Comparison of ENCODE assay signal across 10 cellular contexts in genomic region chr4:168569066-168569908, GRCh38.
DNase-seq lines count a peak whose midpoint lies in the region; ATAC-seq and TF ChIP-seq lines count a peak whose summit lies in the region.
"Had no signal": no experiment of that assay in that cellular context is flagged by ENCODE, and none has a peak within 500 bp of the region (broad histone marks: within the 10 kb centered on the region; RNA-seq: fewer than 3 reads in every experiment).

No MANE protein-coding gene starts in this region.

- H3K4me3 ChIP-seq in skeletal muscle tissue (ENCODE audit: low read length in 3 of 3) = peak overlapping the region in 2 of 3 donors; percentile 17 to 18

- no peak for TF ChIP-seq POLR2A in erythroblast (IDR thresholded peaks at IDR 0.05; ENCODE audit: low read length)

- H3K36me3 ChIP-seq in skeletal muscle tissue (ENCODE audit: control insufficient read depth in 3 of 3, insufficient read depth in 3 of 3, low read length in 3 of 3) = no peaks in the 10 kb centered on the region
- H3K36me3 ChIP-seq: brain microvascular endothelial cell had no signal

- peak overlapping the region; percentile 22 for H3K27ac ChIP-seq in skeletal muscle tissue (ENCODE audit: low read depth, low read length)
- H3K27ac ChIP-seq: brain microvascular endothelial cell, parathyroid adenoma had no signal

- H3K9ac ChIP-seq in skeletal muscle tissue (ENCODE audit: low read depth in 1 of 3, low read length in 3 of 3) = peak overlapping the region in 2 of 3 donors; percentile 13 to 58
- H3K9ac ChIP-seq: parathyroid adenoma had no signal

- DNase-seq in DMS53 (lab: John Stamatoyannopoulos, UW) (peak; percentile 41), DMS53 treated with DMSO at 0.1 percent for 48 hours (lab: John Stamatoyannopoulos, UW; ENCODE audit: unreplicated experiment) (no peak), NCI-H748 (lab: John Stamatoyannopoulos, UW; ENCODE audit: unreplicated experiment) (peak; percentile 79), erythroblast (lab: John Stamatoyannopoulos, UW) (peak; percentile 7 to 71), globus pallidus (ENCODE audit: low spot score) (no peak), anterior cingulate cortex (lab: John Stamatoyannopoulos, UW) (no peak)
- DNase-seq: brain microvascular endothelial cell had no signal

- no peaks in the 10 kb centered on the region for H3K9me3 ChIP-seq in skeletal muscle tissue (ENCODE audit: control insufficient read depth in 3 of 3, low read length in 3 of 3)

- H3K27me3 ChIP-seq in skeletal muscle tissue (ENCODE audit: control insufficient read depth in 3 of 3, insufficient read depth in 3 of 3, low read length in 3 of 3) = no peaks in the 10 kb centered on the region
- H3K27me3 ChIP-seq: brain microvascular endothelial cell had no signal

- H3K4me1 ChIP-seq in skeletal muscle tissue (ENCODE audit: control insufficient read depth in 3 of 3, insufficient read depth in 3 of 3, low read length in 3 of 3) = peaks cover 13 to 19% (median 13%) of the 10 kb centered on the region in 3 donors
- H3K4me1 ChIP-seq: parathyroid adenoma had no signal

- no peak for ATAC-seq in HG03469 (IDR thresholded peaks at IDR 0.05; ENCODE audit: unreplicated experiment)

Comparison
In these comparisons a context has a peak if more than half of its experiments do, and no peak if none do; other contexts are left out.
1. DNase-seq: peak in DMS53 (single experiment), NCI-H748 (single experiment) and erythroblast (2 of 2); none in DMS53 treated with DMSO at 0.1 percent for 48 hours (single experiment), globus pallidus (single experiment) and anterior cingulate cortex (0 of 58).